8 cellular contexts compared by ENCODE assay signal in genomic region chr6:149567194-149567586, GRCh38. TPM values are rescaled to one million over a fixed set of nuclear protein-coding genes. Genes with fewer than 3 reads are reported as not detected.
DNase-seq lines count a peak whose midpoint lies in the region; ATAC-seq and TF ChIP-seq lines count a peak whose summit lies in the region.

No MANE protein-coding gene starts in this region.

- H2AFZ ChIP-seq in SK-N-SH (ENCODE audit: low read depth): 0 out of 2 replicates have a peak overlapping the region, but pooled peaks have one; percentile 94

- H3K4me3 ChIP-seq in SK-N-SH (ENCODE audit: low read depth in 2 of 2, low read length in 1 of 2): peak overlapping the region; percentile 75 to 91

- no peak for TF ChIP-seq CTCF in SK-N-SH (IDR thresholded peaks at IDR 0.05)
- no peak for TF ChIP-seq CTCF in activated CD8-positive, alpha-beta T cell treated with anti-CD3 and anti-CD28 coated beads for 36 hours (IDR thresholded peaks at IDR 0.05)

- no peak for TF ChIP-seq EP300 in SK-N-SH (IDR thresholded peaks at IDR 0.05; ENCODE audit: borderline replicate concordance in 1 of 2, low read depth in 1 of 2, low read length in 1 of 2)

- H3K9ac ChIP-seq in SK-N-SH: peak overlapping the region; percentile 94; the same call in 1 of the 2 replicates

- H3K4me1 Mint-ChIP-seq in activated CD8-positive, alpha-beta T cell treated with anti-CD3 and anti-CD28 coated beads for 36 hours (ENCODE audit: low read depth): peaks cover 33% of the 10 kb centered on the region
- H3K4me1 Mint-ChIP-seq in immature natural killer cell: peaks cover 14 to 29% of the 10 kb centered on the region in 2 donors

- H3K4me2 ChIP-seq in SK-N-SH: peak overlapping the region; percentile 87

- no peaks in the 10 kb centered on the region for H3K9me2 ChIP-seq in SK-N-SH

- ATAC-seq in SK-N-SH treated with all-trans-retinoic acid at 6 μM for 48 hours (no peak), HG03196 (IDR thresholded peaks at IDR 0.05; ENCODE audit: unreplicated experiment) (no peak)
- ATAC-seq in activated CD8-positive, alpha-beta T cell treated with anti-CD3 and anti-CD28 coated beads for 36 hours: no peak

- H3F3A ChIP-seq in SK-N-SH (replicated peaks; ENCODE audit: insufficient read depth): peaks cover 20% of the 10 kb centered on the region

- peaks cover 18% of the 10 kb centered on the region for H4K20me1 ChIP-seq in SK-N-SH (ENCODE audit: insufficient read depth)

- peaks cover 2 to 4% of the 10 kb centered on the region in 2 experiments; a peak in 3 of 4 replicates for H3K4me1 ChIP-seq in SK-N-SH (ENCODE audit: control insufficient read depth in 1 of 2, insufficient read depth in 2 of 2, low read depth in 1 of 2, low read length in 1 of 2)

- no peaks in the 10 kb centered on the region for H3K36me3 Mint-ChIP-seq in activated CD8-positive, alpha-beta T cell treated with anti-CD3 and anti-CD28 coated beads for 36 hours (ENCODE audit: low read depth)
- H3K36me3 Mint-ChIP-seq in immature natural killer cell: no peaks in the 10 kb centered on the region

- H3K36me3 ChIP-seq in SK-N-SH (replicated peaks in 1 of 2; ENCODE audit: control insufficient read depth in 1 of 2, insufficient read depth in 2 of 2, low read length in 1 of 2): peaks cover 0 to 1% of the 10 kb centered on the region in 2 experiments

- H3K79me2 ChIP-seq in SK-N-SH (ENCODE audit: insufficient read depth): peaks cover 52% of the 10 kb centered on the region

- POLR2A ChIA-PET in SK-N-SH (lab: Yijun Ruan, JAX): no interaction called here
- POLR2A ChIA-PET in activated CD8-positive, alpha-beta T cell treated with anti-CD3 and anti-CD28 coated beads for 36 hours (lab: Charles Lee): interaction anchor here (1.2 to 1.3 kb wide), 2 partner anchors 13 to 21 kb away, joined by 5 to 7 read pairs; partner anchors contain the start of gene PPIL4

- H3K27ac ChIP-seq in SK-N-SH (ENCODE audit: low read depth in 2 of 2, low read length in 1 of 2): peak overlapping the region in 1 of 2 experiments; percentile 84; a peak in 2 of 4 replicates
- peak overlapping the region; percentile 90 for H3K27ac ChIP-seq in substantia nigra (ENCODE audit: low read depth, low read length, poor library complexity, severe bottlenecking)

- no peaks in the 10 kb centered on the region for H3K27me3 ChIP-seq in SK-N-SH (ENCODE audit: insufficient read depth)

- intact Hi-C loops in activated CD8-positive, alpha-beta T cell treated with anti-CD3 and anti-CD28 coated beads for 36 hours (cut with micrococcal nuclease): no loop called here

- H3K27me3 Mint-ChIP-seq in activated CD8-positive, alpha-beta T cell treated with anti-CD3 and anti-CD28 coated beads for 36 hours: no peaks in the 10 kb centered on the region
- H3K27me3 Mint-ChIP-seq in immature natural killer cell (ENCODE audit: low read depth in 3 of 3): peaks cover 5 to 9% (median 8%) of the 10 kb centered on the region in 3 donors

- no peak for TF ChIP-seq RAD21 in SK-N-SH (IDR thresholded peaks at IDR 0.05; ENCODE audit: low read length)

- peak overlapping the region; percentile 93 for H3K4me3 Mint-ChIP-seq in activated CD8-positive, alpha-beta T cell treated with anti-CD3 and anti-CD28 coated beads for 36 hours
- peak overlapping the region; percentile 88 to 96 (median 88) for H3K4me3 Mint-ChIP-seq in immature natural killer cell

- H3K27ac Mint-ChIP-seq in activated CD8-positive, alpha-beta T cell treated with anti-CD3 and anti-CD28 coated beads for 36 hours: peak overlapping the region; percentile 86
- peak overlapping the region; percentile 73 to 85 (median 80) for H3K27ac Mint-ChIP-seq in immature natural killer cell

- WGBS in SK-N-SH (ENCODE audit: low lambda C conversion rate): 41% methylated on average over 12 of the region's 12 CpGs

- H3K9me3 Mint-ChIP-seq in activated CD8-positive, alpha-beta T cell treated with anti-CD3 and anti-CD28 coated beads for 36 hours: no peaks in the 10 kb centered on the region
- no peaks in the 10 kb centered on the region for H3K9me3 Mint-ChIP-seq in immature natural killer cell

- no peak for DNase-seq in SK-N-SH
- peak; percentile 11 for DNase-seq in activated CD8-positive, alpha-beta T cell treated with anti-CD3 and anti-CD28 coated beads for 36 hours
- no peak for DNase-seq in immature natural killer cell
- DNase-seq in substantia nigra (lab: John Stamatoyannopoulos, UW): peak in 1 of 49 donors; percentile 4
- no peak for DNase-seq in stimulated activated CD4-positive, alpha-beta T cell treated with anti-CD3 and anti-CD28 coated beads, Interleukin-4, amount 100 ng/mL, for 1 hour
- no peak for DNase-seq in NAMALWA (ENCODE audit: low spot score)

- CTCF ChIA-PET in SK-N-SH (lab: Yijun Ruan, JAX): no interaction called here
- CTCF ChIA-PET in activated CD8-positive, alpha-beta T cell treated with anti-CD3 and anti-CD28 coated beads for 36 hours (lab: Charles Lee): no interaction called here

- H3K9me3 ChIP-seq in SK-N-SH: no peaks in the 10 kb centered on the region

TF ChIP-seq in SK-N-SH, 30 proteins besides CTCF, POLR2A, EP300 and RAD21 (continues in another document):
- TF ChIP-seq TAF1 (IDR thresholded peaks at IDR 0.05; ENCODE audit: borderline replicate concordance, low read depth, low read length): no peak
- no peak for TF ChIP-seq CHD2 (IDR thresholded peaks at IDR 0.05; ENCODE audit: low read length, partially characterized antibody)
- no peak for TF ChIP-seq GATA2 (CRISPR knock-in tag; IDR thresholded peaks at IDR 0.05)
- TF ChIP-seq NFIC (IDR thresholded peaks at IDR 0.05; ENCODE audit: borderline replicate concordance): no peak
- no peak for TF ChIP-seq FOXJ3 (CRISPR knock-in tag; IDR thresholded peaks at IDR 0.05)
- no peak for TF ChIP-seq TCF12 (IDR thresholded peaks at IDR 0.05)
- no peak for TF ChIP-seq ZBTB33 (IDR thresholded peaks at IDR 0.05; ENCODE audit: borderline replicate concordance, low read depth)
- TF ChIP-seq SMC3 (IDR thresholded peaks at IDR 0.05; ENCODE audit: low read depth, low read length): no peak
- TF ChIP-seq JUND (IDR thresholded peaks at IDR 0.05): no peak
- no peak for TF ChIP-seq YY1 (IDR thresholded peaks at IDR 0.05; ENCODE audit: low read depth)

TF ChIP-seq in SK-N-SH treated with all-trans-retinoic acid at 6 μM for 48 hours, 23 proteins besides CTCF, POLR2A, EP300 and RAD21 (continues in another document):
- TF ChIP-seq CSRNP3 (CRISPR knock-in tag; IDR thresholded peaks at IDR 0.05): no peak
- TF ChIP-seq CREB5 (CRISPR knock-in tag; IDR thresholded peaks at IDR 0.05; ENCODE audit: low read depth): no peak
- TF ChIP-seq ISL1 (CRISPR knock-in tag; IDR thresholded peaks at IDR 0.05): no peak
- no peak for TF ChIP-seq OSR1 (CRISPR knock-in tag; IDR thresholded peaks at IDR 0.05)
- no peak for TF ChIP-seq ZFP3 (CRISPR knock-in tag; IDR thresholded peaks at IDR 0.05)
- TF ChIP-seq ZNF8 (CRISPR knock-in tag; IDR thresholded peaks at IDR 0.05): no peak
- no peak for TF ChIP-seq POU6F1 (CRISPR knock-in tag; IDR thresholded peaks at IDR 0.05; ENCODE audit: borderline replicate concordance, low read depth)
- TF ChIP-seq ARNTL (CRISPR knock-in tag; IDR thresholded peaks at IDR 0.05; ENCODE audit: borderline replicate concordance, low read depth): no peak
- no peak for TF ChIP-seq ZFP30 (CRISPR knock-in tag; IDR thresholded peaks at IDR 0.05)
- no peak for TF ChIP-seq GLIS3 (CRISPR knock-in tag; IDR thresholded peaks at IDR 0.05)

RNA-seq across cellular contexts. Expression of gene GINM1, which starts 1.0 kb away (rescaled TPM):
- polyA plus RNA-seq in SK-N-SH (2012; rRNA removed) (24.4 and 27.8 TPM in 2 replicates), immature natural killer cell (10 to 100 TPM; 22.5 to 26.4 (median 25.5) TPM)
- 34.5 and 41.4 TPM in 2 replicates for polyA plus RNA-seq in SK-N-SH (2012; cell fraction: cytosol; rRNA removed)
- polyA plus RNA-seq in SK-N-SH (2012; cell fraction: nucleus; rRNA removed): 8.5 and 12.2 TPM in 2 replicates
- 10 to 100 TPM; 15.4 to 16.3 TPM for total RNA-seq in activated CD8-positive, alpha-beta T cell treated with anti-CD3 and anti-CD28 coated beads for 36 hours

RNA-seq across cellular contexts. Expression of gene PPIL4, which starts 21.3 kb away (rescaled TPM):
- polyA plus RNA-seq in SK-N-SH (2012; rRNA removed) (3.3 and 3.9 TPM in 2 replicates), immature natural killer cell (10 to 100 TPM in 1 of 3 donors, 1 to 10 TPM in 2; 5.2 to 13.1 (median 9.4) TPM)
- 6.7 and 9.8 TPM in 2 replicates for polyA plus RNA-seq in SK-N-SH (2012; cell fraction: cytosol; rRNA removed)
- polyA plus RNA-seq in SK-N-SH (2012; cell fraction: nucleus; rRNA removed): 2.4 and 4.8 TPM in 2 replicates
- total RNA-seq in activated CD8-positive, alpha-beta T cell treated with anti-CD3 and anti-CD28 coated beads for 36 hours: 10 to 100 TPM; 20.8 to 21.9 TPM
